ENCODE assay signal across 14 cellular contexts in the genomic region with DNA sequence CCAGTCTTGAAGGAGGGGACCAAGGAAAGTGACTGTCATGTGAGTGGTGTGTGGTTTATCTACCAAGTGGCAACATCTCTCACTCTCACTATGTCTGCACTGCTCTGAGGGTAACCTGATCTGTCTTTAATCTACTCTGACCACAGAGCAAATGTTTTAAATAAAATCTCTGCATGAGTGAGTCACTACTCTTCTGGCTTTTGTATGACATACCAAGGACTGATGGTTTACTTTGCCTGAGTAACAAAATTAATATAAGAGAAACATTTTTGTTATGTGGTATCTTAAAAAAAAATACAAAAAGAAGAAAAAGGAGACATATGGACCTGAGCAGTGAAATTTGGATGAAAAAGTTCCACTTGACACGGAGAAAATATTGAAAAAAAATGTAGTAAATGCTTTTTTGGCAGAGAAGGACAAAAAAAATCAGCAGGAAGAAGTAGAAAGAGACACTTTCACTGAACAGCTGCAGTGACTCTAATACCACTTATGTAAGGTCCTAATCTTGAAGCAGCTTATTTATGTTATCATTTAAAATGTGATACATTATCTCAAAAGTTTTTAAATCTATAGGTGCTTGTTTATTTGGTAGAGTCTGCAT.
DNase-seq lines count a peak whose midpoint lies in the region; ATAC-seq and TF ChIP-seq lines count a peak whose summit lies in the region.
"Had no signal": no experiment of that assay in that cellular context is flagged by ENCODE, and none has a peak within 500 bp of the region (broad histone marks: within the 10 kb centered on the region; RNA-seq: fewer than 3 reads in every experiment).

No MANE protein-coding gene starts in this region.

- no peaks in the 10 kb centered on the region for H3K36me3 ChIP-seq in left ventricle myocardium inferior
- H3K36me3 ChIP-seq: uterus had no signal

- peak overlapping the region; percentile 36 for H3K27ac ChIP-seq in left ventricle myocardium inferior (replicated peaks)
- H3K27ac ChIP-seq: uterus had no signal

- no peak for TF ChIP-seq CTCF in left ventricle myocardium inferior (IDR thresholded peaks at IDR 0.05; ENCODE audit: borderline replicate concordance)

- intact Hi-C loops in Right ventricle myocardium superior (cut with DNase I) (no loop called here), cardiac septum (cut with DNase I) (no loop called here), left ventricle myocardium inferior (cut with micrococcal nuclease) (no loop called here)

- no peaks in the 10 kb centered on the region for H3K27me3 ChIP-seq in left ventricle myocardium inferior (ENCODE audit: low read depth)
- H3K27me3 ChIP-seq: uterus had no signal

- no peak overlapping the region for H3K4me3 ChIP-seq in left ventricle myocardium inferior
- H3K4me3 ChIP-seq: uterus had no signal

- no peaks in the 10 kb centered on the region for H3K9me3 ChIP-seq in left ventricle myocardium inferior (replicated peaks)
- H3K9me3 ChIP-seq: uterus had no signal

- DNase-seq in Right ventricle myocardium superior (no peak), cardiac septum (ENCODE audit: low spot score) (no peak), SW480 (ENCODE audit: low spot score) (peak; percentile 30), left ventricle myocardium inferior (no peak), NCI-H2081 treated with DMSO at 0.1 percent for 48 hours (lab: John Stamatoyannopoulos, UW) (no peak)
- DNase-seq: activated CD4-positive, alpha-beta T cell treated with anti-CD3 and anti-CD28 coated beads, Interleukin-2, amount 50 U/mL, for 4 hours; CD8-positive, alpha-beta memory T cell; KG1; stimulated activated CD4-positive, alpha-beta T cell treated with anti-CD3 and anti-CD28 coated beads, Interleukin-2, amount 100 ng/mL, for 24 hours; uterus had no signal

- ATAC-seq in Right ventricle myocardium superior (ENCODE audit: poor library complexity) (peak; percentile 46), HG02759 (IDR thresholded peaks at IDR 0.05; ENCODE audit: unreplicated experiment) (no peak), HG03520 (IDR thresholded peaks at IDR 0.05; ENCODE audit: unreplicated experiment) (no peak), HG03139 (IDR thresholded peaks at IDR 0.05; ENCODE audit: unreplicated experiment) (no peak)
- ATAC-seq: Panc1 had no signal

- no peaks in the 10 kb centered on the region for H3K4me1 ChIP-seq in left ventricle myocardium inferior
- H3K4me1 ChIP-seq: uterus had no signal
